Comparison of ENCODE assay signal across 1 cellular context in the genomic region with DNA sequence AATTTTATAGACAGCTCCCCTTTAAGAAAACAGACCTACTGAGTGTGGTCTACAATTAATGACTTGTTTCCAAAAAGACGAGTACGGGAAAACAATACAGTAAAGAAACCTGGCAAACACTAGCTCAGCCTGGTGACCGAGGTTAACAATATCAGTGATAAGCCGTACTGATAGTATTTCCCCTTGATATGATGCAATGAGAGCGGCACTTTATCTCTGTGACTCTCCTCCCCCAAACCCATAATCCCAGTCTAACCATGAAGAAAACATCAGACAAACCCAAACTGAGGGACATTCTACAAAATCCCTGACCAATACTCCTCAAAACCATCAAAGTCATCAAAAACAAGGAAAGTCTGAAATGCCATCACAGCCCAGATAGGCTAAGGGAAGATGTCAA.
TF ChIP-seq lines count a peak whose summit lies in the region.

No MANE protein-coding gene starts in this region.

TF ChIP-seq in liver, 16 proteins besides CTCF, POLR2A, EP300 and RAD21 (continued from another document):
- TF ChIP-seq EGR1 (IDR thresholded peaks at IDR 0.05; ENCODE audit: low read depth in 2 of 2) (peak in 1 of 2 donors; percentile 65), ZBTB33 (IDR thresholded peaks at IDR 0.05) (peak; percentile 16), REST (IDR thresholded peaks at IDR 0.05) (no peak), YY1 (IDR thresholded peaks at IDR 0.05) (peak; percentile 14), RXRA (IDR thresholded peaks at IDR 0.05) (peak in 1 of 2 donors; percentile 66), SP1 (IDR thresholded peaks at IDR 0.05) (no peak), ATF3 (IDR thresholded peaks at IDR 0.05) (peak; percentile 66), JUND (IDR thresholded peaks at IDR 0.05) (peak in 1 of 2 donors; percentile 53), TAF1 (conservative IDR thresholded peaks at IDR 0.05) (no peak)
- TF ChIP-seq, protein P1, sequence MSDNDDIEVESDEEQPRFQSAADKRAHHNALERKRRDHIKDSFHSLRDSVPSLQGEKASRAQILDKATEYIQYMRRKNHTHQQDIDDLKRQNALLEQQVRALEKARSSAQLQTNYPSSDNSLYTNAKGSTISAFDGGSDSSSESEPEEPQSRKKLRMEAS (IDR thresholded peaks at IDR 0.05), result peak; percentile 56
